In the genomic region with DNA sequence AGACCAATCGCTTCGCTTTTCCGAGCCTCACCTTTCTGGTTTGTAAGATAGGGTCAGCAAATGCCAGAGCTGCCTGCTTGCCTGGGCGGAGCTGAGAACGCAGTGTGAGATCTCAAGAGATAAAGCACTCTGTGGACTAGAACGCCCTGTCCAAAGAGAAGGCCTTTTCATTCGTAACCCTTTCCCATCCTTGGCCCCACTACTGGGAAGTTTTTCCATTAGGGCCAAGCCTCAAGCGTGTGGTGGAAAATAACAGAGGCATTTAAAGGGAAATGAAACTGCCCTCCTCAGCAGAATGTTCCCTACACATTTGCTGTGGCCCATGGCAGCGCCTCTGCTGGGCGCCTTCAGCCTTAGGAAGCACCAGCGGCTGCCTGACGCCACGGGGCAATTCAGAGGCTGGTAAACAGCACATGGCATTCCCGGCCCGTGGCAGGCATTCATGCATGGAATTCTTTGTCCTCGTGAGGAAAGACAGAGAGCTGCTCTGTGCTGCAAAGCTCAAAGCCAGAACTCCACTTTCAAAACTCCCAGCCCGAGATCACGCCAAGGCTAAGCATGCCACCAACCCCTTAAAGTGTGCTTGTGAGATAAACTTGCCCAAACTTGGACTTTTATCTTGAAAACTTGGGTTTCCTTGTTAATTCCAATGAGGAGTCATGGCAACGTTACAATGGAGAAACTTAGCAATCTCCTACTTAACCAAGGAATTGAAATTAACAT, we compare ENCODE assay signal across 9 cellular contexts. TPM values are rescaled to one million over a fixed set of nuclear protein-coding genes. Genes with fewer than 3 reads are reported as not detected.
A peak's percentile ranks its signal among the peaks of the same experiment; 100 is the strongest.
DNase-seq lines count a peak whose midpoint lies in the region; TF ChIP-seq lines count a peak whose summit lies in the region.
"Had no signal": no experiment of that assay in that cellular context is flagged by ENCODE, and none has a peak within 500 bp of the region (broad histone marks: within the 10 kb centered on the region; RNA-seq: fewer than 3 reads in every experiment).

No MANE protein-coding gene starts in this region.

- H3K9me3 Mint-ChIP-seq in CD14-positive monocyte: no peaks in the 10 kb centered on the region
- H3K9me3 Mint-ChIP-seq: IgD-negative memory B cell had no signal

- H3K4me3 ChIP-seq in SK-N-MC (peak overlapping the region; percentile 5; the same call in 1 of the 2 replicates), esophagus muscularis mucosa (peak overlapping the region; percentile 29 to 41 (median 31)), vagina (peak overlapping the region; percentile 19 to 21)

- H3K27ac ChIP-seq in SK-N-MC (peak overlapping the region; percentile 61; the same call in 1 of the 2 replicates), esophagus muscularis mucosa (replicated peaks in 1 of 4) (peak overlapping the region; percentile 79 to 91 (median 85)), vagina (peak overlapping the region; percentile 63)

- peaks cover 0 to 7% (median 0%) of the 10 kb centered on the region in 3 donors for H3K27me3 Mint-ChIP-seq in CD14-positive monocyte (ENCODE audit: low read depth in 3 of 3)
- H3K27me3 Mint-ChIP-seq: IgD-negative memory B cell had no signal

- no peak for TF ChIP-seq POLR2A in esophagus muscularis mucosa (IDR thresholded peaks at IDR 0.05; ENCODE audit: low read depth)
- TF ChIP-seq POLR2A in vagina (IDR thresholded peaks at IDR 0.05): no peak

- H3K9ac ChIP-seq in SK-N-MC (ENCODE audit: insufficient read length): peak overlapping the region; percentile 29

- peaks cover 57% of the 10 kb centered on the region for H3K4me1 Mint-ChIP-seq in CD14-positive monocyte

- intact Hi-C loops in CD14-positive monocyte (cut with micrococcal nuclease) (no loop called here), esophagus muscularis mucosa (cut with DNase I) (loop anchor here (2.0 kb wide), 1 partner anchor 32 kb away; no protein-coding TSS in a partner anchor), vagina (cut with DNase I) (no loop called here)

- H3K9me3 ChIP-seq in SK-N-MC (ENCODE audit: low read depth, low read length) (no peaks in the 10 kb centered on the region), esophagus muscularis mucosa (no peaks in the 10 kb centered on the region), vagina (no peaks in the 10 kb centered on the region)

- peaks cover 2 to 5% of the 10 kb centered on the region in 2 donors for H3K36me3 Mint-ChIP-seq in CD14-positive monocyte

- peak; percentile 58 for TF ChIP-seq EP300 in esophagus muscularis mucosa (IDR thresholded peaks at IDR 0.05)

- DNase-seq in CD14-positive monocyte (ENCODE audit: low spot score) (peak; percentile 77), HUDEP-2 (lab: John Stamatoyannopoulos, UW; ENCODE audit: unreplicated experiment in 76 of 76) (peak in 49 of 76 experiments; percentile 6 to 66 (median 31)), SK-N-MC (ENCODE audit: low read depth, low spot score) (no peak), esophagus muscularis mucosa (ENCODE audit: extremely low spot score) (peak; percentile 94), mucosa of gallbladder (ENCODE audit: low spot score) (peak; percentile 86), vagina (ENCODE audit: extremely low spot score in 2 of 2) (no peak), COR-L47 (lab: John Stamatoyannopoulos, UW) (no peak), activated gamma-delta T cell (lab: John Stamatoyannopoulos, UW) (no peak)

- no peaks in the 10 kb centered on the region for H3K27me3 ChIP-seq in esophagus muscularis mucosa
- no peaks in the 10 kb centered on the region for H3K27me3 ChIP-seq in vagina

- WGBS in esophagus muscularis mucosa: 19% methylated on average over 17 of the region's 19 CpGs

- peak overlapping the region; percentile 24 to 76 for H3K4me3 Mint-ChIP-seq in CD14-positive monocyte

- H3K36me3 ChIP-seq in SK-N-MC (ENCODE audit: insufficient read depth, low read length) (no peaks in the 10 kb centered on the region), esophagus muscularis mucosa (peaks cover 0 to 1% (median under 1%) of the 10 kb centered on the region in 4 donors), vagina (no peaks in the 10 kb centered on the region)

- TF ChIP-seq CTCF in CD14-positive monocyte (IDR thresholded peaks at IDR 0.05): peak; percentile 68
- peak; percentile 47 to 68 (median 58) for TF ChIP-seq CTCF in esophagus muscularis mucosa (IDR thresholded peaks at IDR 0.05)
- peak in 2 of 3 experiments; percentile 29 to 40 for TF ChIP-seq CTCF in vagina (IDR thresholded peaks at IDR 0.05)

- H3K27ac Mint-ChIP-seq in CD14-positive monocyte: peak overlapping the region; percentile 65 to 92 (median 84)

- H3K4me1 ChIP-seq in esophagus muscularis mucosa (peaks cover 57 to 89% (median 84%) of the 10 kb centered on the region in 4 donors), vagina (peaks cover 61% of the 10 kb centered on the region)

RNA-seq across cellular contexts. Expression of a gene that starts 38.1 kb away (rescaled TPM):
- 100 to 1,000 TPM in 1 of 2 donors, 10 to 100 TPM in 1; 80.0 to 103 TPM for polyA plus RNA-seq in CD14-positive monocyte
- total RNA-seq in esophagus muscularis mucosa (1,000 to 10,000 TPM; 1,278 to 2,374 (median 1,866) TPM), mucosa of gallbladder (549 TPM), vagina (828 TPM)

Comparison
In these comparisons a context has a peak if more than half of its experiments do, and no peak if none do; other contexts are left out.
1. DNase-seq: peak in CD14-positive monocyte (single experiment), HUDEP-2 (49 of 76), esophagus muscularis mucosa (single experiment) and mucosa of gallbladder (single experiment); none in SK-N-MC (single experiment), vagina (0 of 2), COR-L47 (single experiment) and activated gamma-delta T cell (single experiment).
2. Peak in every context shown above with its lines, with median percentiles within 50 percentile points of each other: CTCF ChIP-seq, H3K27ac ChIP-seq and H3K4me3 ChIP-seq.